ENCODE assay signal across 8 cellular contexts in the genomic region with DNA sequence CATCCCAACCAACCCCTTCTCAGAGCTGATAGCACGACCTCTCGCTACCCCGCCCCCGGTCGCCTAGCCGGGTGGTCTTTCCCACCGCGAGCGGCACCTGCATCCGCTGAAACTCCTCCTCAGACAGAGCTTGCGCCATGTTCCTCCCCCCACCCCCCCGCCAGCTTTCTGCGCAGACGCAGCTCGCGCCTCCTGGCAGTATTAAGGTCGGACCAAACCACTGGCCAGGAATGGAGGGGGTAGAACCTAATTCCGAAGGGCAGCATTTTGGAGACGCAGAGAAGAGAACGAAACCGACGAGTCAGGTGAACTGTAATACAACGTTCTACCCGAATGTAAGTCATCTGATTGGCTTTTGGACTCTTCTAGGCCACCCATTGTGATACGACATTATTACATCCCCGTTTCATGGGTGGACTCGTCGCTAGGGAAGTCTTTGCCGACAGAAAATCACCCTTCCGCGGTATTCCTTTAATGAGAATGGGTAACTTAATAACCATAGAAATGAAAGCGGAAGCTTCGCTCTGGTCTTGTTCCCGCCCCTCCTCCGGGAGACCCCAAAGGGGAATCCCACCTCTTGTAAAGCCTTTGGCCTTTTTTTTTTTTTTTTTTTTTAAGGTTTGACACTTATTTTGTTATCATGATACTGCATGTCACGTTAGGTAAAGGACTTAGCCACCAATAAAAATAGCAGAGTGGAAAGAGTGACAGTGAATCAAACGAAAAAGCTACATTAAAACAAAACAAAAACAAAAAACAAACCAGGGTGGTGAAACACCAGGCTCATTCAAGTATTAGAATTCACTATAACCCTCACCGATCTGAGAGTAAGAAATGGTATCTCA. TPM values are rescaled to one million over a fixed set of nuclear protein-coding genes. Genes with fewer than 3 reads are reported as not detected.
DNase-seq lines count a peak whose midpoint lies in the region; ATAC-seq and TF ChIP-seq lines count a peak whose summit lies in the region.

Gene GRIPAP1, minus strand, starts transcription at position 174 of the 845 bp plus-strand sequence. Its CDS starts 35 bp downstream, at position 139.

- CTCF ChIA-PET in GM10248 (lab: Yijun Ruan, JAX) = interaction anchor here (1.0 to 1.1 kb wide), 3 partner anchors 40 to 154 kb away, joined by 3 read pairs; no protein-coding TSS in a partner anchor

- H3K27me3 ChIP-seq in parathyroid adenoma (ENCODE audit: control insufficient read depth, insufficient read depth, low read length) (no peaks in the 10 kb centered on the region), tibial nerve (no peaks in the 10 kb centered on the region)

- TF ChIP-seq CTCF in GM10248 (IDR thresholded peaks at IDR 0.05; ENCODE audit: control extremely low read depth, extremely low read depth, low read depth, missing control alignments) = no peak
- TF ChIP-seq CTCF in parathyroid adenoma (IDR thresholded peaks at IDR 0.05) = no peak
- TF ChIP-seq CTCF in tibial nerve (IDR thresholded peaks at IDR 0.05) = peak in 2 of 5 experiments; percentile 7 to 26

- TF ChIP-seq EP300 in tibial nerve (IDR thresholded peaks at IDR 0.05) = peak; percentile 23 to 80

- 2 to 37% methylated on average over 37 to 38 of the region's 38 CpGs for WGBS in tibial nerve, 2 donors

- ATAC-seq in HG02610 (IDR thresholded peaks at IDR 0.05; ENCODE audit: unreplicated experiment) (peak; percentile 82), Right ventricle myocardium superior (ENCODE audit: poor library complexity) (peak; percentile 97)

- H3K79me2 ChIP-seq in parathyroid adenoma = peaks cover 2% of the 10 kb centered on the region

- no peaks in the 10 kb centered on the region for H3K36me3 ChIP-seq in parathyroid adenoma (ENCODE audit: control insufficient read depth, insufficient read depth, low read length)
- peaks cover 0 to 11% (median 0%) of the 10 kb centered on the region in 3 donors for H3K36me3 ChIP-seq in tibial nerve

- DNase-seq in GM10248 (ENCODE audit: extremely low spot score) (peak; percentile 81), NCI-H1105 treated with DMSO at 0.1 percent for 48 hours (lab: John Stamatoyannopoulos, UW) (peak; percentile 81), SW 1271 (lab: John Stamatoyannopoulos, UW) (peak; percentile 32 to 77), Right ventricle myocardium superior (peak; percentile 69), tibial nerve (ENCODE audit: low spot score in 2 of 2) (peak; percentile 18 to 67)
- DNase-seq in activated naive CD8-positive, alpha-beta T cell treated with anti-CD3 and anti-CD28 coated beads, Interleukin-2, amount 50 U/mL, for 16 hours (ENCODE audit: low read depth, low spot score) = peak; percentile 37

- peak within 1 kb of the TSS; percentile 35 for H3K9ac ChIP-seq in parathyroid adenoma

- H3K4me3 ChIP-seq in parathyroid adenoma (ENCODE audit: low read depth, low read length) (peak within 1 kb of the TSS; percentile 84), tibial nerve (peak within 1 kb of the TSS; percentile 39 to 72 (median 60))

- H3K4me2 ChIP-seq in parathyroid adenoma (ENCODE audit: low read length) = peak within 1 kb of the TSS; percentile 77

- peak within 1 kb of the TSS; percentile 80 for H2AFZ ChIP-seq in parathyroid adenoma

- peak; percentile 22 to 50 for TF ChIP-seq POLR2A in tibial nerve (IDR thresholded peaks at IDR 0.05)

- intact Hi-C loops in Right ventricle myocardium superior (cut with DNase I) = no loop called here

- POLR2A ChIA-PET in GM10248 (lab: Yijun Ruan, JAX) = interaction anchor here (0.5 to 1.0 kb wide), 9 partner anchors 10 to 537 kb away, joined by 3 to 8 read pairs (median 6); partner anchors contain the start of genes OTUD5 and TFE3

- H3K9me3 ChIP-seq in parathyroid adenoma (ENCODE audit: control insufficient read depth, low read length) (no peaks in the 10 kb centered on the region), tibial nerve (no peaks in the 10 kb centered on the region)

- H3K4me1 ChIP-seq in parathyroid adenoma (no peaks in the 10 kb centered on the region), tibial nerve (peaks cover 0 to 14% (median 2%) of the 10 kb centered on the region in 4 donors)

- peak within 1 kb of the TSS; percentile 74 for H3K27ac ChIP-seq in parathyroid adenoma
- H3K27ac ChIP-seq in tibial nerve = peak within 1 kb of the TSS; percentile 31 to 89 (median 78)

RNA-seq across cellular contexts. Expression of gene GRIPAP1, which starts in this region (rescaled TPM):
- total RNA-seq in Right ventricle myocardium superior (17.7 TPM), tibial nerve (10 to 100 TPM; 42.5 to 76.2 (median 58.6) TPM)

Comparison
In these comparisons a context has a peak if more than half of its experiments do, and no peak if none do; other contexts are left out.
1. Peak in every context shown above with its lines: DNase-seq, ATAC-seq, H3K4me3 ChIP-seq and H3K27ac ChIP-seq.